In the genomic region with DNA sequence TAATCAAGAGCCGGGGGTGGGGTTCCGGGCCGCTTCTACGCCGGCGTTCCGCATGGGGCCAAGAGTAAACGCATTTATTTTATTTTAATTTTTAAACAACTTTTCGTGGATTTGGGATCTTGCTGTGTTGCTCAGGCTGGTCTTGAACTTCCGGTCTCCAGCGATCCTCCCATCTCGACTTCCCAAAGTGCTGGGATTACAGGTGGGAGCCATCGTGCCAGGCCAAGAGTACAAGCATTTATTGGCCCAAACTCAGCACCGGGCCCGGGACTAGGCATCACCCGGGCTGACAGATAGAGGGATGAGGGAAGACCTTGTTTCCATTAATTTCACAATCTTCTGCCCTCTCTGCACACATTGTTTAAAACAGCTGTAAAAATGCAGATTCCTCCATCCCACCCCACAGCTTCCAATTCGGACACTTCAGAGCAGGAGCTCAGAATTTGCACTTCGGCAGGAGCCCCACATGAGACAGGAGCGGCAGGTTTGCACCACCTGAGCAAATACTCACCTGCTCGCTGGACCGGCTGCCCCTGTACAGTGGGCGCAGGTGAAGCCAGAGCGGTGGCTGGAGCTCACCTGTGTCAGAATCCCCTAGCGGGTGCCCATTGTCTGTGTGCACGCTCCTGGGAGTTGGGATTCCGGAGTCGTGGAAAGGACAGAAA, we compare ENCODE assay signal across 8 cellular contexts. TPM values are rescaled to one million over a fixed set of nuclear protein-coding genes. Genes with fewer than 3 reads are reported as not detected.
DNase-seq lines count a peak whose midpoint lies in the region; ATAC-seq and TF ChIP-seq lines count a peak whose summit lies in the region.

No MANE protein-coding gene starts in this region.

- H3K4me3 ChIP-seq in esophagus squamous epithelium (peak overlapping the region; percentile 35 to 72 (median 70)), gastrocnemius medialis (peak overlapping the region; percentile 41 to 83 (median 56))

- WGBS in esophagus squamous epithelium, 2 donors = 24 to 27% methylated on average over 19 to 27 of the region's 27 CpGs

- ATAC-seq in gastrocnemius medialis = no peak

- TF ChIP-seq CTCF in esophagus squamous epithelium (IDR thresholded peaks at IDR 0.05) (no peak), gastrocnemius medialis (IDR thresholded peaks at IDR 0.05 in 4 of 5, conservative IDR thresholded peaks at IDR 0.05 in 1 of 5) (no peak)

- peak; percentile 27 for DNase-seq in DMS79 treated with DMSO at 0.1 percent for 48 hours (lab: John Stamatoyannopoulos, UW)
- DNase-seq in DMS79 (lab: John Stamatoyannopoulos, UW) = no peak
- peak; percentile 33 for DNase-seq in NCI-H774 (lab: John Stamatoyannopoulos, UW)
- DNase-seq in esophagus squamous epithelium (lab: John Stamatoyannopoulos, UW) = no peak
- no peak for DNase-seq in gastrocnemius medialis
- no peak for DNase-seq in H4 (ENCODE audit: low spot score)
- no peak for DNase-seq in NCI-H1105 treated with DMSO at 0.1 percent for 48 hours (lab: John Stamatoyannopoulos, UW)
- DNase-seq in middle frontal gyrus (ENCODE audit: extremely low spot score, low spot score) = no peak

- intact Hi-C loops in esophagus squamous epithelium (cut with DNase I) = no loop called here
- intact Hi-C loops in gastrocnemius medialis (cut with DNase I; ENCODE audit: low total_unique reads) = no loop called here

- H3K36me3 ChIP-seq in esophagus squamous epithelium (no peaks in the 10 kb centered on the region), gastrocnemius medialis (no peaks in the 10 kb centered on the region)

- H3K4me1 ChIP-seq in esophagus squamous epithelium (peaks cover 8 to 31% (median 8%) of the 10 kb centered on the region in 3 donors), gastrocnemius medialis (peaks cover 3 to 5% of the 10 kb centered on the region in 2 donors)

- no peak for TF ChIP-seq POLR2A in esophagus squamous epithelium (IDR thresholded peaks at IDR 0.05)
- no peak for TF ChIP-seq POLR2A in gastrocnemius medialis (IDR thresholded peaks at IDR 0.05)

- H3K9me3 ChIP-seq in esophagus squamous epithelium = no peaks in the 10 kb centered on the region
- no peaks in the 10 kb centered on the region for H3K9me3 ChIP-seq in gastrocnemius medialis

- H3K27me3 ChIP-seq in esophagus squamous epithelium (peaks cover 0 to 35% (median 0%) of the 10 kb centered on the region in 4 donors), gastrocnemius medialis (no peaks in the 10 kb centered on the region)

- H3K27ac ChIP-seq in esophagus squamous epithelium (no peak overlapping the region), gastrocnemius medialis (no peak overlapping the region)

- in situ Hi-C loops in gastrocnemius medialis (cut with MboI; ENCODE audit: low sequenced_read_pairs in 4 of 4) = no loop called here

RNA-seq across cellular contexts. Expression of a gene that starts 0.7 kb away (rescaled TPM):
- total RNA-seq in esophagus squamous epithelium = 10 to 100 TPM in 1 of 4 donors, 1 to 10 TPM in 3; 2.5 to 12.6 (median 6.7) TPM
- total RNA-seq in gastrocnemius medialis = 1 to 10 TPM in 2 of 4 donors, under 1 TPM in 1, not detected in 1; 0.33 to 1.6 (median 1.6) TPM
- 50.8 and 58.9 TPM in 2 replicates for total RNA-seq in H4 (2014; rRNA removed; shearing (Covaris generic))

Comparison
In these comparisons a context has a peak if more than half of its experiments do, and no peak if none do; other contexts are left out.
1. DNase-seq: peak in DMS79 treated with DMSO at 0.1 percent for 48 hours (single experiment) and NCI-H774 (single experiment); none in DMS79 (single experiment), esophagus squamous epithelium (single experiment), gastrocnemius medialis (0 of 2), H4 (single experiment), NCI-H1105 treated with DMSO at 0.1 percent for 48 hours (single experiment) and middle frontal gyrus (single experiment).